ENCODE assay signal across 15 cellular contexts in genomic region chr4:7803371-7803770, GRCh38.
DNase-seq lines count a peak whose midpoint lies in the region; ATAC-seq, FAIRE-seq and TF ChIP-seq lines count a peak whose summit lies in the region.
"Had no signal": no experiment of that assay in that cellular context is flagged by ENCODE, and none has a peak within 500 bp of the region (broad histone marks: within the 10 kb centered on the region; RNA-seq: fewer than 3 reads in every experiment).

No MANE protein-coding gene starts in this region.

- no peaks in the 10 kb centered on the region for H3K27me3 Mint-ChIP-seq in Caco-2 (ENCODE audit: insufficient read depth, unreplicated experiment)
- H3K27me3 Mint-ChIP-seq: activated naive CD4-positive, alpha-beta T cell treated with anti-CD3 and anti-CD28 coated beads, Interleukin-2, amount 10 ng/mL, durations not matched to agents 7 days and 5 days; central memory CD8-positive, alpha-beta T cell had no signal

- TF ChIP-seq RAD21 in IMR-90 (IDR thresholded peaks at IDR 0.05; ENCODE audit: low read length) = no peak

- H3K9ac ChIP-seq in IMR-90 (ENCODE audit: low read depth, low read length) (no peak overlapping the region), fibroblast of lung (ENCODE audit: insufficient read depth, low read length) (no peak overlapping the region)

- H4K20me1 ChIP-seq in IMR-90 (ENCODE audit: insufficient read depth, low read length) = no peaks in the 10 kb centered on the region
- H4K20me1 ChIP-seq in fibroblast of lung (ENCODE audit: control insufficient read depth, extremely low read depth, insufficient read depth, low read length) = no peaks in the 10 kb centered on the region

- no peak overlapping the region for H3K14ac ChIP-seq in IMR-90 (replicated peaks; ENCODE audit: low read depth, low read length)

- peaks cover 67% of the 10 kb centered on the region for H3K36me3 Mint-ChIP-seq in Caco-2 (ENCODE audit: insufficient read depth, unreplicated experiment)
- H3K36me3 Mint-ChIP-seq: stimulated activated memory B cell treated with anti-CD40 and anti-IgM and Interleukin-4, amounts not matched to agents 10 μg/mL and 1 μg/mL and 100 μg/mL, for 72 hours had no signal

- H3K56ac ChIP-seq in IMR-90 (ENCODE audit: extremely low read depth, insufficient read depth, low read length) = no peak overlapping the region

- TF ChIP-seq CTCF in Caco-2 (IDR thresholded peaks at IDR 0.05; ENCODE audit: insufficient read depth in 1 of 2, low read depth in 1 of 2, low read length in 1 of 2, severe bottlenecking in 1 of 2, unreplicated experiment in 1 of 2) (no peak), IMR-90 (conservative IDR thresholded peaks at IDR 0.05; ENCODE audit: low read depth, low read length) (no peak), fibroblast of lung (conservative IDR thresholded peaks at IDR 0.05 in 1 of 2, IDR thresholded peaks at IDR 0.05 in 1 of 2; ENCODE audit: low read depth in 1 of 2, low read length in 2 of 2) (no peak), psoas muscle (IDR thresholded peaks at IDR 0.05) (no peak), foreskin keratinocyte (conservative IDR thresholded peaks at IDR 0.05) (no peak)

- H2BK15ac ChIP-seq in IMR-90 (ENCODE audit: low read depth, low read length) = no peak overlapping the region

- dilution Hi-C loops in IMR-90 (cut with HindIII; ENCODE audit: low sequenced_read_pairs, unreplicated experiment) = no loop called here

- in situ Hi-C loops in IMR-90 (cut with MboI; ENCODE audit: low sequenced_read_pairs) = no loop called here

- H4K8ac ChIP-seq in IMR-90 (ENCODE audit: low read depth in 2 of 2, low read length in 2 of 2) = no peak overlapping the region; a peak in 1 of 4 replicates

- no peaks in the 10 kb centered on the region for H3K9me3 ChIP-seq in Caco-2
- peaks cover 9% of the 10 kb centered on the region for H3K9me3 ChIP-seq in IMR-90 (ENCODE audit: control insufficient read depth, insufficient read depth, low read length)
- H3K9me3 ChIP-seq in fibroblast of lung (ENCODE audit: control insufficient read depth, insufficient read depth, low read depth, low read length) = no peaks in the 10 kb centered on the region
- no peaks in the 10 kb centered on the region for H3K9me3 ChIP-seq in psoas muscle
- H3K9me3 ChIP-seq: heart left ventricle, thoracic aorta had no signal

- DNase-seq in Caco-2 = no peak
- DNase-seq in IMR-90 = no peak
- no peak for DNase-seq in fibroblast of lung (ENCODE audit: low read depth in 2 of 2)
- DNase-seq in psoas muscle = no peak
- no peak for DNase-seq in GM12891 (ENCODE audit: insufficient read length, low spot score)
- no peak for DNase-seq in foreskin keratinocyte
- DNase-seq: DMS 273 treated with DMSO at 0.1 percent for 48 hours, NCI-H187 treated with DMSO at 0.1 percent for 48 hours had no signal

- TF ChIP-seq POLR2A in IMR-90 (IDR thresholded peaks at IDR 0.05; ENCODE audit: low read depth, low read length) = no peak
- no peak for TF ChIP-seq POLR2A in GM12891 (IDR thresholded peaks at IDR 0.05; ENCODE audit: low read depth, low read length)

- FAIRE-seq in GM12891 (lab: Jason Lieb, UNC) = no peak
- FAIRE-seq: RCC 7860 had no signal

- peak overlapping the region; percentile 44 for H2BK5ac ChIP-seq in IMR-90 (ENCODE audit: low read depth, low read length, poor library complexity, severe bottlenecking)

- no peak overlapping the region for H2AK9ac ChIP-seq in IMR-90 (replicated peaks; ENCODE audit: low read depth, low read length, poor library complexity)

- H3K36me3 ChIP-seq in Caco-2 (ENCODE audit: control insufficient read depth, insufficient read depth, low read length) (no peaks in the 10 kb centered on the region; the same call in none of the 2 replicates), IMR-90 (ENCODE audit: control insufficient read depth, insufficient read depth, low read length) (peaks cover 52% of the 10 kb centered on the region), fibroblast of lung (ENCODE audit: control insufficient read depth, insufficient read depth, low read length) (peaks cover 13% of the 10 kb centered on the region), psoas muscle (ENCODE audit: insufficient read depth in 1 of 2, low read depth in 1 of 2) (peaks cover 0 to 27% of the 10 kb centered on the region in 2 donors)

- intact Hi-C loops in Caco-2 (cut with micrococcal nuclease; ENCODE audit: unreplicated experiment) = no loop called here
- intact Hi-C loops in IMR-90 (cut with micrococcal nuclease) = loop anchor here (2.0 kb wide), 1 partner anchor 125 kb away; no protein-coding TSS in a partner anchor
- intact Hi-C loops in psoas muscle (cut with DNase I) = loop anchor here (2.0 to 5.0 kb wide), 4 partner anchors 39 to 611 kb away; partner anchors contain the start of gene SORCS2 (in 1 of the 2)

- no peak overlapping the region for H3K18ac ChIP-seq in IMR-90 (ENCODE audit: low read depth, low read length)

- no peak for ATAC-seq in IMR-90 (ENCODE audit: low read depth)
- no peak for ATAC-seq in psoas muscle
- ATAC-seq in foreskin keratinocyte = no peak
- no peak for ATAC-seq in HG03135 (IDR thresholded peaks at IDR 0.05; ENCODE audit: unreplicated experiment)

- peak overlapping the region; percentile 44; the same call in 1 of the 2 replicates for H3K4ac ChIP-seq in IMR-90 (ENCODE audit: low read depth, low read length)

- H3K4me2 ChIP-seq in IMR-90 (ENCODE audit: low read depth, low read length) (no peak overlapping the region), fibroblast of lung (ENCODE audit: extremely low read depth, insufficient read depth, low read length) (no peak overlapping the region)

- H3K4me1 Mint-ChIP-seq in Caco-2 (ENCODE audit: low read depth, unreplicated experiment) = peaks cover 22% of the 10 kb centered on the region
- H3K4me1 Mint-ChIP-seq: stimulated activated memory B cell treated with anti-CD40 and anti-IgM and Interleukin-4, amounts not matched to agents 10 μg/mL and 1 μg/mL and 100 μg/mL, for 72 hours had no signal

- H3K4me3 Mint-ChIP-seq in Caco-2 (ENCODE audit: unreplicated experiment) = no peak overlapping the region
- H3K4me3 Mint-ChIP-seq: activated naive CD4-positive, alpha-beta T cell treated with anti-CD3 and anti-CD28 coated beads, Interleukin-2, amount 10 ng/mL, durations not matched to agents 7 days and 5 days; central memory CD8-positive, alpha-beta T cell; stimulated activated memory B cell treated with anti-CD40 and anti-IgM and Interleukin-4, amounts not matched to agents 10 μg/mL and 1 μg/mL and 100 μg/mL, for 72 hours had no signal

- H2AFZ ChIP-seq in IMR-90 (replicated peaks; ENCODE audit: low read length, poor library complexity) (no peak overlapping the region), fibroblast of lung (ENCODE audit: low read length) (no peak overlapping the region)

- H3K4me3 ChIP-seq in Caco-2 (ENCODE audit: low read depth, low read length) = no peak overlapping the region
- H3K4me3 ChIP-seq in IMR-90 (ENCODE audit: insufficient read depth, low read depth, low read length) = no peak overlapping the region
- H3K4me3 ChIP-seq in fibroblast of lung (replicated peaks in 1 of 4; ENCODE audit: control extremely low read depth in 1 of 4, insufficient read depth in 1 of 4, low read depth in 3 of 4, low read length in 4 of 4) = no peak overlapping the region
- H3K4me3 ChIP-seq in psoas muscle = no peak overlapping the region
- H3K4me3 ChIP-seq: heart left ventricle, thoracic aorta had no signal

- H3K9me3 Mint-ChIP-seq in Caco-2 (ENCODE audit: unreplicated experiment) = no peaks in the 10 kb centered on the region
- H3K9me3 Mint-ChIP-seq: activated naive CD4-positive, alpha-beta T cell treated with anti-CD3 and anti-CD28 coated beads, Interleukin-2, amount 10 ng/mL, durations not matched to agents 7 days and 5 days; central memory CD8-positive, alpha-beta T cell; stimulated activated memory B cell treated with anti-CD40 and anti-IgM and Interleukin-4, amounts not matched to agents 10 μg/mL and 1 μg/mL and 100 μg/mL, for 72 hours had no signal

- H2BK120ac ChIP-seq in IMR-90 (ENCODE audit: low read depth, low read length) = 0 out of 2 replicates have a peak overlapping the region, but pooled peaks have one; percentile 32

- H3K27me3 ChIP-seq in Caco-2 (replicated peaks; ENCODE audit: control insufficient read depth, insufficient read depth, low read length) = no peaks in the 10 kb centered on the region
- no peaks in the 10 kb centered on the region for H3K27me3 ChIP-seq in IMR-90 (ENCODE audit: control insufficient read depth, insufficient read depth, low read length)
- no peaks in the 10 kb centered on the region for H3K27me3 ChIP-seq in fibroblast of lung (ENCODE audit: control insufficient read depth, insufficient read depth, low read length)
- no peaks in the 10 kb centered on the region for H3K27me3 ChIP-seq in psoas muscle (ENCODE audit: insufficient read depth in 3 of 3, low read length in 2 of 3)
- no peaks in the 10 kb centered on the region for H3K27me3 ChIP-seq in foreskin keratinocyte
- H3K27me3 ChIP-seq: heart left ventricle had no signal

- no peaks in the 10 kb centered on the region for H3K79me2 ChIP-seq in fibroblast of lung (ENCODE audit: control insufficient read depth, insufficient read depth, low read length)

- H3K9me1 ChIP-seq in IMR-90 (ENCODE audit: insufficient read depth, low read length) = peaks cover 20% of the 10 kb centered on the region

- H3K4me1 ChIP-seq in Caco-2 (peaks cover 18% of the 10 kb centered on the region), IMR-90 (ENCODE audit: control insufficient read depth, insufficient read depth, low read length) (peaks cover 29% of the 10 kb centered on the region), fibroblast of lung (ENCODE audit: control insufficient read depth, extremely low read depth, insufficient read depth, low read length) (peaks cover 29% of the 10 kb centered on the region), psoas muscle (peaks cover 34% of the 10 kb centered on the region), foreskin keratinocyte (no peaks in the 10 kb centered on the region)

- H3K79me1 ChIP-seq in IMR-90 (ENCODE audit: low read depth in 1 of 2, low read length in 2 of 2) = peaks cover 42 to 90% of the 10 kb centered on the region in 2 experiments

- peak overlapping the region; percentile 10; the same call in 1 of the 2 replicates for H3K23ac ChIP-seq in IMR-90 (ENCODE audit: low read depth, low read length)

- H3K27ac Mint-ChIP-seq in Caco-2 (ENCODE audit: unreplicated experiment) = peak overlapping the region; percentile 83
- H3K27ac Mint-ChIP-seq: stimulated activated memory B cell treated with anti-CD40 and anti-IgM and Interleukin-4, amounts not matched to agents 10 μg/mL and 1 μg/mL and 100 μg/mL, for 72 hours had no signal

- H3K27ac ChIP-seq in IMR-90 (ENCODE audit: insufficient read depth, low read length) (peak overlapping the region; percentile 44; the same call in 1 of the 2 replicates), fibroblast of lung (ENCODE audit: insufficient read depth, low read length) (peak overlapping the region; percentile 35), psoas muscle (peak overlapping the region; percentile 15), foreskin keratinocyte (no peak overlapping the region)
- H3K27ac ChIP-seq: thoracic aorta had no signal

- H2BK20ac ChIP-seq in IMR-90 (ENCODE audit: low read depth, low read length) = no peak overlapping the region

- no TSS peak for BruUV-seq in Caco-2 (replicated peaks; lab: Mats Ljungman, UMichigan)
- no TSS peak for BruUV-seq in IMR-90 (replicated peaks; lab: Mats Ljungman, UMichigan)

- peak overlapping the region; percentile 61; the same call in 1 of the 2 replicates for H2AK5ac ChIP-seq in IMR-90 (ENCODE audit: low read depth, low read length)

- CTCF ChIA-PET in Caco-2 (lab: Charles Lee) (interaction anchor here (1.0 to 3.8 kb wide), 9 partner anchors 12 to 184 kb away, joined by 3 to 21 read pairs (median 5); partner anchors contain the start of gene AFAP1), IMR-90 (lab: Yijun Ruan, JAX) (interaction anchor here (1.0 to 1.6 kb wide), 4 partner anchors 40 to 134 kb away, joined by 5 to 10 read pairs (median 8); no protein-coding TSS in a partner anchor)

- peak overlapping the region; percentile 33; the same call in 1 of the 2 replicates for H4K91ac ChIP-seq in IMR-90 (ENCODE audit: insufficient read depth, low read depth, low read length)

- H4K5ac ChIP-seq in IMR-90 (ENCODE audit: low read depth, low read length) = no peak overlapping the region

- 100% methylated on average over 5 of the region's 7 CpGs; no CpG with 5 or more reads in 1 of the 2 experiments for WGBS in IMR-90 (ENCODE audit: extremely low coverage in 2 of 2, insufficient read length in 1 of 2), 2 experiments
- 95 to 97% (median 96%) methylated on average over 7 of the region's 7 CpGs for WGBS in psoas muscle, 3 donors

- POLR2A ChIA-PET in Caco-2 (lab: Charles Lee) (no interaction called here), IMR-90 (lab: Charles Lee; ENCODE audit: unreplicated experiment) (no interaction called here)
